ENCODE assay signal across 9 cellular contexts in genomic region chr1:87684786-87685185, GRCh38.
DNase-seq lines count a peak whose midpoint lies in the region; ATAC-seq and TF ChIP-seq lines count a peak whose summit lies in the region.
"Had no signal": no experiment of that assay in that cellular context is flagged by ENCODE, and none has a peak within 500 bp of the region (broad histone marks: within the 10 kb centered on the region; RNA-seq: fewer than 3 reads in every experiment).

No MANE protein-coding gene starts in this region.

- no peaks in the 10 kb centered on the region for H3K27me3 ChIP-seq in tibial artery

- peaks cover 0 to 8% (median 0%) of the 10 kb centered on the region in 4 donors for H3K4me1 ChIP-seq in tibial artery
- H3K4me1 ChIP-seq: A549 had no signal

- TF ChIP-seq CTCF in astrocyte of the cerebellum (IDR thresholded peaks at IDR 0.05; ENCODE audit: low read depth, low read length, missing control alignments) (no peak), tibial artery (IDR thresholded peaks at IDR 0.05) (no peak)

- no peaks in the 10 kb centered on the region for H3K9me3 ChIP-seq in tibial artery
- H3K9me3 ChIP-seq: A549 had no signal

- peak overlapping the region in 1 of 2 donors; percentile 68 for H3K27ac ChIP-seq in tibial artery

- in situ Hi-C loops in astrocyte of the cerebellum (cut with HindIII; ENCODE audit: low sequenced_read_pairs), result no loop called here

- H3K4me3 ChIP-seq in astrocyte of the cerebellum (ENCODE audit: low read depth, low read length), result peak overlapping the region; percentile 40
- peak overlapping the region; percentile 39 to 52 for H3K4me3 ChIP-seq in tibial artery
- H3K4me3 ChIP-seq: A549 had no signal

- ATAC-seq in left colon (peak; percentile 58), HG02840 (IDR thresholded peaks at IDR 0.05; ENCODE audit: low FRiP score, unreplicated experiment) (no peak)
- ATAC-seq: A549 had no signal

- DNase-seq in DMS79 treated with DMSO at 0.1 percent for 48 hours (lab: John Stamatoyannopoulos, UW), result peak; percentile 47
- DNase-seq in DMS79 (lab: John Stamatoyannopoulos, UW), result no peak
- DNase-seq in astrocyte of the cerebellum (ENCODE audit: low read depth), result peak; percentile 31
- peak in 1 of 2 donors; percentile 18 for DNase-seq in left colon
- no peak for DNase-seq in tibial artery
- no peak for DNase-seq in stimulated activated CD4-positive, alpha-beta T cell treated with anti-CD3 and anti-CD28 coated beads, Interleukin-4, amount 100 ng/mL, for 1 hour
- no peak for DNase-seq in activated effector memory CD4-positive, alpha-beta T cell treated with Interleukin-2 at 50 U/mL for 16 hours

- intact Hi-C loops in left colon (cut with DNase I, micrococcal nuclease), result loop anchor here in 1 of 2 donors (10.0 kb wide), 1 partner anchor 350 kb away; no protein-coding TSS in a partner anchor
- intact Hi-C loops in tibial artery (cut with DNase I; ENCODE audit: low total_unique reads), result no loop called here

- H3K36me3 ChIP-seq in tibial artery, result no peaks in the 10 kb centered on the region

Comparison
In these comparisons a context has a peak if more than half of its experiments do, and no peak if none do; other contexts are left out.
1. DNase-seq: peak in DMS79 treated with DMSO at 0.1 percent for 48 hours (single experiment) and astrocyte of the cerebellum (single experiment); none in DMS79 (single experiment), tibial artery (0 of 2), stimulated activated CD4-positive, alpha-beta T cell treated with anti-CD3 and anti-CD28 coated beads, Interleukin-4, amount 100 ng/mL, for 1 hour (single experiment) and activated effector memory CD4-positive, alpha-beta T cell treated with Interleukin-2 at 50 U/mL for 16 hours (single experiment).